Comparison of ENCODE assay signal across 8 cellular contexts in genomic region chr3:55488398-55489055, GRCh38. TPM values are rescaled to one million over a fixed set of nuclear protein-coding genes. Genes with fewer than 3 reads are reported as not detected.
DNase-seq lines count a peak whose midpoint lies in the region; ATAC-seq, FAIRE-seq and TF ChIP-seq lines count a peak whose summit lies in the region.

No MANE protein-coding gene starts in this region.

- FAIRE-seq in GM12892 (lab: Jason Lieb, UNC): peak; percentile 88

- H3K4me1 ChIP-seq in urinary bladder (ENCODE audit: insufficient read depth): peaks cover 1% of the 10 kb centered on the region

- no peak for TF ChIP-seq POLR2A in GM12892 (IDR thresholded peaks at IDR 0.05; ENCODE audit: low read depth, low read length)

- in situ Hi-C loops in SK-MEL-5 (cut with HindIII; ENCODE audit: low pct_unique_long_range_greater_than_20kb, low sequenced_read_pairs): no loop called here

- ATAC-seq in HG03442 (IDR thresholded peaks at IDR 0.05; ENCODE audit: unreplicated experiment): no peak

- WGBS in urinary bladder: 1% methylated on average over 30 of the region's 30 CpGs

- no peaks in the 10 kb centered on the region for H3K36me3 ChIP-seq in urinary bladder (ENCODE audit: insufficient read depth)

- H3K4me3 ChIP-seq in urinary bladder (ENCODE audit: low read depth, low read length): peak overlapping the region; percentile 67

- peak; percentile 79 for DNase-seq in 8988T
- DNase-seq in GM12892 (ENCODE audit: insufficient read length): no peak
- peak; percentile 58 for DNase-seq in SK-MEL-5 (ENCODE audit: low read depth, low spot score)
- no peak for DNase-seq in epithelial cell of prostate (ENCODE audit: low read depth, low spot score)
- DNase-seq in midbrain (lab: John Stamatoyannopoulos, UW): peak; percentile 68
- no peak for DNase-seq in Kasumi-1 (lab: John Stamatoyannopoulos, UW)

- H3K27ac ChIP-seq in epithelial cell of prostate: peak overlapping the region; percentile 84
- H3K27ac ChIP-seq in urinary bladder (ENCODE audit: low read depth): no peak overlapping the region

RNA-seq across cellular contexts. Expression of gene WNT5A, which starts 1.4 kb away (rescaled TPM):
- polyA plus RNA-seq in GM12892 (2012; ENCODE audit: missing spikeins): 0.93 TPM
- total RNA-seq in SK-MEL-5 (2014; rRNA removed; shearing (Covaris generic)): 1.2 and 1.3 TPM in 2 replicates
- polyA plus RNA-seq in SK-MEL-5 (2015; cell fraction: cytosol; rRNA removed): 3.0 and 5.0 TPM in 2 replicates
- 1.8 and 5.7 TPM in 2 replicates for polyA plus RNA-seq in SK-MEL-5 (2015; cell fraction: nucleus; rRNA removed)
- total RNA-seq in urinary bladder: 23.2 TPM
- polyA plus RNA-seq in urinary bladder: 7.1 TPM

Comparison
In these comparisons a context has a peak if more than half of its experiments do, and no peak if none do; other contexts are left out.
1. DNase-seq: peak in 8988T (single experiment), SK-MEL-5 (single experiment) and midbrain (single experiment); none in GM12892 (single experiment), epithelial cell of prostate (single experiment) and Kasumi-1 (0 of 2).
2. RNA of gene WNT5A, which starts 1.4 kb away (total RNA-seq): 23.2 TPM in urinary bladder (single experiment); 1.2 to 1.3 TPM in SK-MEL-5; every median in the first group is over 10 times any median in the second.